ENCODE assay signal across 16 cellular contexts in the genomic region with DNA sequence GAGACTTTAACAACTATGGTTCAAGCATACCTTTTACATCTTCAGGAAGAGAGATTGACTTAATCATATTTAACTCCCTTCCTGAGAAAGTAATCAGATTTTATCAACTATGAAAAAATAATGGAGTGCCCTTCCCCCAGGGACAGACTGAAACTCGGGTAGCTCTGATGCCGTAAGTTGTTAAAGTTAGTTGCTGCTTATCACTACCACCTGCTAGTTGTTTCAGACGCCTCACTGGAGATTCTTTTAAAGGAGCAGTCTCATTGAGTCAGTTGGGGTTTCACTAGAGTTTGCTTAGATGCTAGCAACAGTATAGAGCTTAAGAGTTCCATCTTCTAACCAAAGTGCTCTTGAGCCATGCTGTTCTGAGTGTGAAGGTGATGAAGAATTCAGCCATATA. TPM values are rescaled to one million over a fixed set of nuclear protein-coding genes. Genes with fewer than 3 reads are reported as not detected.
DNase-seq lines count a peak whose midpoint lies in the region; ATAC-seq and TF ChIP-seq lines count a peak whose summit lies in the region.
"Had no signal": no experiment of that assay in that cellular context is flagged by ENCODE, and none has a peak within 500 bp of the region (broad histone marks: within the 10 kb centered on the region; RNA-seq: fewer than 3 reads in every experiment).

No MANE protein-coding gene starts in this region.

- H4K20me1 ChIP-seq in MM.1S (ENCODE audit: insufficient read depth, low read length): no peaks in the 10 kb centered on the region
- H4K20me1 ChIP-seq in neural progenitor cell (ENCODE audit: low read depth): peaks cover 2% of the 10 kb centered on the region

- intact Hi-C loops in Right ventricle myocardium superior (cut with DNase I): no loop called here
- intact Hi-C loops in right cardiac atrium (cut with DNase I): no loop called here

- H3K27me3 ChIP-seq in right cardiac atrium (ENCODE audit: control insufficient read depth, insufficient read depth): no peaks in the 10 kb centered on the region
- no peaks in the 10 kb centered on the region for H3K27me3 ChIP-seq in MM.1S (replicated peaks; ENCODE audit: insufficient read depth, low read length)
- H3K27me3 ChIP-seq in endodermal cell (ENCODE audit: control insufficient read depth, insufficient read depth, low read length, poor library complexity, severe bottlenecking): no peaks in the 10 kb centered on the region
- no peaks in the 10 kb centered on the region for H3K27me3 ChIP-seq in neural progenitor cell

- no peaks in the 10 kb centered on the region for H3K9me3 ChIP-seq in right cardiac atrium (ENCODE audit: control insufficient read depth, low read length)
- H3K9me3 ChIP-seq in MM.1S (replicated peaks; ENCODE audit: insufficient read depth, low read length): no peaks in the 10 kb centered on the region
- H3K9me3 ChIP-seq in endodermal cell (ENCODE audit: control insufficient read depth, low read length): no peaks in the 10 kb centered on the region
- no peaks in the 10 kb centered on the region for H3K9me3 ChIP-seq in neural progenitor cell (ENCODE audit: low read depth)

- H3K27ac Mint-ChIP-seq in endodermal cell: peak overlapping the region; percentile 40
- no peak overlapping the region for H3K27ac Mint-ChIP-seq in neural progenitor cell

- no peaks in the 10 kb centered on the region for H3K27me3 Mint-ChIP-seq in endodermal cell (ENCODE audit: insufficient read depth)
- H3K27me3 Mint-ChIP-seq in neural progenitor cell (ENCODE audit: insufficient read depth, low read depth): no peaks in the 10 kb centered on the region
- H3K27me3 Mint-ChIP-seq: CD4-positive, CD25-positive, alpha-beta regulatory T cell had no signal

- no peak overlapping the region for H2AFZ ChIP-seq in MM.1S (ENCODE audit: low read length)
- H2AFZ ChIP-seq in neural progenitor cell (replicated peaks): no peak overlapping the region

- TF ChIP-seq CTCF in MM.1S (IDR thresholded peaks at IDR 0.05; ENCODE audit: low read length) (no peak), endodermal cell (conservative IDR thresholded peaks at IDR 0.05) (no peak), neural progenitor cell (IDR thresholded peaks at IDR 0.05) (no peak)

- no peak overlapping the region for H3K9ac ChIP-seq in MM.1S (ENCODE audit: low read length)
- no peak overlapping the region for H3K9ac ChIP-seq in endodermal cell (ENCODE audit: extremely low read depth, low read length, poor library complexity, severe bottlenecking)
- H3K9ac ChIP-seq in neural progenitor cell: no peak overlapping the region

- H3K9me3 Mint-ChIP-seq in endodermal cell: no peaks in the 10 kb centered on the region
- H3K9me3 Mint-ChIP-seq in neural progenitor cell: no peaks in the 10 kb centered on the region
- H3K9me3 Mint-ChIP-seq: CD4-positive, CD25-positive, alpha-beta regulatory T cell had no signal

- H3K79me2 ChIP-seq in MM.1S (ENCODE audit: low read length) (no peaks in the 10 kb centered on the region), neural progenitor cell (ENCODE audit: low read depth) (no peaks in the 10 kb centered on the region)

- no peak overlapping the region for H3K4me3 ChIP-seq in right cardiac atrium (ENCODE audit: low read length)
- H3K4me3 ChIP-seq in MM.1S (ENCODE audit: low read length): no peak overlapping the region
- H3K4me3 ChIP-seq in endodermal cell (ENCODE audit: low read length): no peak overlapping the region
- no peak overlapping the region for H3K4me3 ChIP-seq in neural progenitor cell

- H3K4me3 Mint-ChIP-seq in endodermal cell (no peak overlapping the region), neural progenitor cell (no peak overlapping the region)
- H3K4me3 Mint-ChIP-seq: CD4-positive, CD25-positive, alpha-beta regulatory T cell had no signal

- no peaks in the 10 kb centered on the region for H3F3A ChIP-seq in MM.1S (ENCODE audit: insufficient read depth, low read length)
- H3F3A ChIP-seq in neural progenitor cell (ENCODE audit: low read depth): no peaks in the 10 kb centered on the region

- DNase-seq in Right ventricle myocardium superior (no peak), right cardiac atrium (no peak), MM.1S (no peak), endodermal cell (no peak), neural progenitor cell (ENCODE audit: low spot score) (no peak), NCI-H1694 (lab: John Stamatoyannopoulos, UW) (no peak), NCI-H2171 treated with DMSO at 0.1 percent for 48 hours (lab: John Stamatoyannopoulos, UW) (no peak)
- DNase-seq in central memory CD4-positive, alpha-beta T cell: no peak
- DNase-seq: CD4-positive, CD25-positive, alpha-beta regulatory T cell; H7; KBM-7; NCI-H1048; NCI-H2107; NCI-H345; NCI-H526 treated with DMSO at 0.1 percent for 48 hours; SHP77 had no signal

- no peaks in the 10 kb centered on the region for H3K4me1 ChIP-seq in right cardiac atrium (ENCODE audit: control insufficient read depth, insufficient read depth, low read length)
- H3K4me1 ChIP-seq in MM.1S (ENCODE audit: low read length): 0 out of 2 replicates have a peak, but pooled peaks cover 4% of the 10 kb centered on the region
- no peaks in the 10 kb centered on the region for H3K4me1 ChIP-seq in endodermal cell (ENCODE audit: control insufficient read depth, insufficient read depth, low read length)
- no peaks in the 10 kb centered on the region for H3K4me1 ChIP-seq in neural progenitor cell

- H3K4me2 ChIP-seq in MM.1S (ENCODE audit: low read depth, low read length): no peak overlapping the region
- H3K4me2 ChIP-seq in neural progenitor cell: no peak overlapping the region

- H3K27ac ChIP-seq in right cardiac atrium (ENCODE audit: low read length) (no peak overlapping the region), MM.1S (ENCODE audit: low read length) (peak overlapping the region; percentile 10; the same call in 1 of the 2 replicates), endodermal cell (ENCODE audit: low read depth, low read length) (no peak overlapping the region), neural progenitor cell (peak overlapping the region; percentile 38)

- H3K4me1 Mint-ChIP-seq in endodermal cell (peaks cover 19% of the 10 kb centered on the region), neural progenitor cell (peaks cover 5% of the 10 kb centered on the region)

- H3K9me2 ChIP-seq in MM.1S (replicated peaks; ENCODE audit: insufficient read depth, low read length): no peaks in the 10 kb centered on the region

- 29% methylated on average over 3 of the region's 3 CpGs for WGBS in right cardiac atrium
- WGBS in endodermal cell (ENCODE audit: insufficient coverage in 1 of 2, insufficient read length in 1 of 2), 2 experiments: 43 to 92% methylated on average over 3 of the region's 3 CpGs

- ATAC-seq in Right ventricle myocardium superior (ENCODE audit: poor library complexity): peak; percentile 65
- ATAC-seq in right cardiac atrium: no peak

- H3K36me3 ChIP-seq in MM.1S (replicated peaks; ENCODE audit: insufficient read depth, low read length): peaks cover 22% of the 10 kb centered on the region
- H3K36me3 ChIP-seq in endodermal cell (ENCODE audit: control insufficient read depth, insufficient read depth, low read length): peaks cover 81% of the 10 kb centered on the region
- peaks cover 14% of the 10 kb centered on the region for H3K36me3 ChIP-seq in neural progenitor cell

- H3K36me3 Mint-ChIP-seq in endodermal cell (ENCODE audit: low read depth) (peaks cover 38% of the 10 kb centered on the region), neural progenitor cell (peaks cover 12% of the 10 kb centered on the region)

RNA-seq across cellular contexts. Expression of a gene that starts 17.0 kb away (rescaled TPM):
- total RNA-seq in Right ventricle myocardium superior (1.5 TPM), right cardiac atrium (1 to 10 TPM; 2.5 to 4.3 (median 3.0) TPM), endodermal cell (10 to 100 TPM; 56.5 to 78.3 TPM), neural progenitor cell (ENCODE audit: low replicate concordance) (28.3 and 36.0 TPM in 2 replicates)
- 2.6 TPM for polyA plus RNA-seq in right cardiac atrium
- polyA plus RNA-seq in endodermal cell (2013, experiment 1 of 2): 21.7 TPM
- polyA plus RNA-seq in endodermal cell (2013, experiment 2 of 2): 23.8 TPM

RNA-seq across cellular contexts. Expression of a gene that starts 50.5 kb away (rescaled TPM):
- total RNA-seq in Right ventricle myocardium superior (52.0 TPM), right cardiac atrium (10 to 100 TPM; 40.5 to 49.0 (median 44.0) TPM), endodermal cell (100 to 1,000 TPM; 133 to 134 TPM), neural progenitor cell (ENCODE audit: low replicate concordance) (31.3 and 44.8 TPM in 2 replicates)
- polyA plus RNA-seq in right cardiac atrium: 21.9 TPM
- 48.1 TPM for polyA plus RNA-seq in endodermal cell (2013, experiment 1 of 2)
- polyA plus RNA-seq in endodermal cell (2013, experiment 2 of 2): 41.5 TPM

Comparison
In these comparisons a context has a peak if more than half of its experiments do, and no peak if none do; other contexts are left out.
1. H3K27ac ChIP-seq: peak in MM.1S (single experiment) and neural progenitor cell (single experiment); none in right cardiac atrium (single experiment) and endodermal cell (single experiment).